ENCODE assay signal across 2 cellular contexts in genomic region chr4:13912966-13913365, GRCh38.
TF ChIP-seq lines count a peak whose summit lies in the region.

No MANE protein-coding gene starts in this region.

TF ChIP-seq in A549, 52 proteins besides CTCF, POLR2A, EP300 and RAD21:
- TF ChIP-seq SMC3 (IDR thresholded peaks at IDR 0.05): 0 out of 3 replicates have a peak, but pooled peaks have one; percentile 11
- TF ChIP-seq TP53 (CRISPR knock-in tag; IDR thresholded peaks at IDR 0.05): no peak
- TF ChIP-seq KDM1A (IDR thresholded peaks at IDR 0.05; ENCODE audit: low read depth): no peak
- no peak for TF ChIP-seq EHMT2 (IDR thresholded peaks at IDR 0.05; ENCODE audit: low read depth)
- TF ChIP-seq CEBPB (IDR thresholded peaks at IDR 0.05): peak; percentile 67 to 75; a peak in 3 of 4 replicates
- no peak for TF ChIP-seq HOXA7 (CRISPR knock-in tag; IDR thresholded peaks at IDR 0.05)
- 0 out of 3 replicates have a peak, but pooled peaks have one; percentile 22 for TF ChIP-seq BCL3 (IDR thresholded peaks at IDR 0.05)
- no peak for TF ChIP-seq FOSL2 (IDR thresholded peaks at IDR 0.05)
- TF ChIP-seq FOSL2 (CRISPR knock-in tag; IDR thresholded peaks at IDR 0.05): no peak
- no peak for TF ChIP-seq NR3C1 (IDR thresholded peaks at IDR 0.05)

TF ChIP-seq in IMR-90, 13 proteins besides CTCF, POLR2A, EP300 and RAD21:
- TF ChIP-seq CEBPB (IDR thresholded peaks at IDR 0.05; ENCODE audit: low read depth, low read length) (peak; percentile 90), USF2 (IDR thresholded peaks at IDR 0.05; ENCODE audit: low read depth, low read length) (no peak)
TF ChIP-seq in IMR-90: peak in this region for 1.
